ENCODE assay signal across 15 cellular contexts in the genomic region with DNA sequence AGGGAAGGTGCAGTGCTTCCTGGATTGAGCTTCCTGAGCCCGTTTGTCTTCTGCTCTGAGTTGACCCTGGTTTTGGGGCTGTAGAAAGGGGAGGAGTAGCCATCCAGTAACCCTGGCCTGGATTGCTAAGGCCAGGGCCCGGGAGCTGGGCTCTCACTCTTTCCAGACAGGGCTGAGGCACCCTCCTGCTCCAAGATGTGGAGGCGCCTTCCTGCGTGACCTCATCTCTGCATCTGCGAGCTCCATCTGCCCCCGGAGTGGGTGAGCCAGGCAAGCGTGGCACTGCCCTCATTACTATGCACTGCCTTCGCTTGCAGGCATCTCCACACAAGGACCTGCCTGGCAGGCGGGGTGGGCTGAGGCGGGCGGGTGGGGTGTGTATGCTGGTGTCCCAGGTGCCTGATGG. TPM values are rescaled to one million over a fixed set of nuclear protein-coding genes. Genes with fewer than 3 reads are reported as not detected.
DNase-seq lines count a peak whose midpoint lies in the region; ATAC-seq and TF ChIP-seq lines count a peak whose summit lies in the region.
"Had no signal": no experiment of that assay in that cellular context is flagged by ENCODE, and none has a peak within 500 bp of the region (broad histone marks: within the 10 kb centered on the region; RNA-seq: fewer than 3 reads in every experiment).

No MANE protein-coding gene starts in this region.

- H3K9ac ChIP-seq in BLaER1, result peak overlapping the region; percentile 46

- TF ChIP-seq POLR2A in gastroesophageal sphincter (IDR thresholded peaks at IDR 0.05), result no peak
- no peak for TF ChIP-seq POLR2A in lower leg skin (IDR thresholded peaks at IDR 0.05)
- no peak for TF ChIP-seq POLR2A in thyroid gland (IDR thresholded peaks at IDR 0.05)
- no peak for TF ChIP-seq POLR2A in spleen (IDR thresholded peaks at IDR 0.05)

- no peaks in the 10 kb centered on the region for H3K27me3 ChIP-seq in BLaER1
- H3K27me3 ChIP-seq in gastroesophageal sphincter, result no peaks in the 10 kb centered on the region
- no peaks in the 10 kb centered on the region for H3K27me3 ChIP-seq in osteoblast (ENCODE audit: insufficient read depth, low read length)
- H3K27me3 ChIP-seq in thyroid gland, result no peaks in the 10 kb centered on the region
- H3K27me3 ChIP-seq in spleen (replicated peaks in 1 of 7), result no peaks in the 10 kb centered on the region
- H3K27me3 ChIP-seq: Peyer's patch, tibial artery had no signal

- no peak for ATAC-seq in gastroesophageal sphincter
- ATAC-seq: HCT116, natural killer cell, psoas muscle had no signal

- H3K9me3 ChIP-seq in BLaER1 (no peaks in the 10 kb centered on the region), gastroesophageal sphincter (no peaks in the 10 kb centered on the region), osteoblast (ENCODE audit: low read depth, low read length) (no peaks in the 10 kb centered on the region), thyroid gland (no peaks in the 10 kb centered on the region), spleen (peaks cover 0 to 7% (median 0%) of the 10 kb centered on the region in 8 donors)
- H3K9me3 ChIP-seq: Peyer's patch, psoas muscle had no signal

- TF ChIP-seq EP300 in gastroesophageal sphincter (IDR thresholded peaks at IDR 0.05), result no peak

- H3K79me2 ChIP-seq in osteoblast (ENCODE audit: insufficient read depth, low read length), result peaks cover 64% of the 10 kb centered on the region

- no peaks in the 10 kb centered on the region for H3K36me3 ChIP-seq in BLaER1
- no peaks in the 10 kb centered on the region for H3K36me3 ChIP-seq in gastroesophageal sphincter
- H3K36me3 ChIP-seq in osteoblast (ENCODE audit: insufficient read depth, low read length), result no peaks in the 10 kb centered on the region
- no peaks in the 10 kb centered on the region for H3K36me3 ChIP-seq in thyroid gland
- H3K36me3 ChIP-seq in spleen, result no peaks in the 10 kb centered on the region
- H3K36me3 ChIP-seq: Peyer's patch, tibial artery had no signal

- H4K20me1 ChIP-seq in BLaER1 (no peaks in the 10 kb centered on the region), osteoblast (ENCODE audit: insufficient read depth, low read length) (no peaks in the 10 kb centered on the region)

- H3K4me2 ChIP-seq in BLaER1 (peak overlapping the region; percentile 87), osteoblast (ENCODE audit: insufficient read depth, low read length) (no peak overlapping the region)

- H3K4me1 ChIP-seq in BLaER1, result peaks cover 35% of the 10 kb centered on the region
- peaks cover 0 to 34% (median 3%) of the 10 kb centered on the region in 3 donors for H3K4me1 ChIP-seq in gastroesophageal sphincter
- peaks cover 9% of the 10 kb centered on the region for H3K4me1 ChIP-seq in osteoblast (ENCODE audit: insufficient read depth, low read length)
- H3K4me1 ChIP-seq in thyroid gland, result peaks cover 0 to 3% of the 10 kb centered on the region in 2 donors
- peaks cover 0 to 76% (median 26%) of the 10 kb centered on the region in 6 donors for H3K4me1 ChIP-seq in spleen
- H3K4me1 ChIP-seq: psoas muscle had no signal

- H3K27ac ChIP-seq in BLaER1, result peak overlapping the region; percentile 85
- peak overlapping the region in 3 of 4 donors; percentile 10 to 37 (median 18) for H3K27ac ChIP-seq in gastroesophageal sphincter
- H3K27ac ChIP-seq in osteoblast (ENCODE audit: low read depth, low read length), result peak overlapping the region; percentile 27
- H3K27ac ChIP-seq in thyroid gland, result no peak overlapping the region
- peak overlapping the region in 4 of 8 donors; percentile 45 to 62 (median 58) for H3K27ac ChIP-seq in spleen
- H3K27ac ChIP-seq: psoas muscle, tibial artery had no signal

- no peak for TF ChIP-seq CTCF in gastroesophageal sphincter (IDR thresholded peaks at IDR 0.05)
- no peak for TF ChIP-seq CTCF in osteoblast (IDR thresholded peaks at IDR 0.05; ENCODE audit: extremely low read depth, low read depth, low read length)
- no peak for TF ChIP-seq CTCF in lower leg skin (IDR thresholded peaks at IDR 0.05)
- no peak for TF ChIP-seq CTCF in thyroid gland (IDR thresholded peaks at IDR 0.05)
- TF ChIP-seq CTCF in spleen (IDR thresholded peaks at IDR 0.05 in 8 of 11, conservative IDR thresholded peaks at IDR 0.05 in 3 of 11), result no peak

- no peak overlapping the region for H2AFZ ChIP-seq in osteoblast (ENCODE audit: low read length)

- H3K4me3 ChIP-seq in BLaER1 (0 out of 2 replicates have a peak overlapping the region, but pooled peaks have one; percentile 38), gastroesophageal sphincter (no peak overlapping the region), osteoblast (ENCODE audit: insufficient read depth, low read length) (no peak overlapping the region), lower leg skin (ENCODE audit: low read depth, poor library complexity, severe bottlenecking) (no peak overlapping the region), thyroid gland (replicated peaks in 1 of 3) (no peak overlapping the region), spleen (no peak overlapping the region)
- H3K4me3 ChIP-seq: Peyer's patch, psoas muscle, tibial artery had no signal

- 97% methylated on average over 6 of the region's 11 CpGs; no CpG with 5 or more reads in 1 of the 2 donors for WGBS in gastroesophageal sphincter (ENCODE audit: low coverage in 1 of 2), 2 donors
- WGBS in lower leg skin, 2 donors, result 37 to 61% methylated on average over 11 of the region's 11 CpGs
- WGBS in thyroid gland, 2 donors, result 75 to 90% methylated on average over 6 to 8 of the region's 11 CpGs
- WGBS in spleen, 5 donors, result 71 to 81% (median 74%) methylated on average over 11 of the region's 11 CpGs

- intact Hi-C loops in lower leg skin (cut with DNase I; ENCODE audit: low total_unique reads) (no loop called here), thyroid gland (cut with DNase I) (no loop called here), spleen (cut with DNase I; ENCODE audit: low total_unique reads) (no loop called here)

- peak; percentile 39 to 52 for DNase-seq in Kasumi-1 (lab: John Stamatoyannopoulos, UW)
- DNase-seq in osteoblast (ENCODE audit: insufficient read length, low spot score, missing footprints), result no peak
- DNase-seq in 8988T, result no peak
- DNase-seq in lower leg skin (ENCODE audit: low spot score in 2 of 2), result no peak
- DNase-seq in thyroid gland, result no peak
- no peak for DNase-seq in spleen
- DNase-seq: Karpas-422, mesenchymal stem cell, natural killer cell, Peyer's patch, psoas muscle, tibial artery had no signal

RNA-seq across cellular contexts. Expression of gene RAB31, which starts 58.0 kb away (rescaled TPM):
- total RNA-seq in gastroesophageal sphincter (100 to 1,000 TPM; 108 to 181 (median 136) TPM), osteoblast (120 and 144 TPM in 2 replicates), lower leg skin (10 to 100 TPM; 12.2 to 22.0 (median 15.6) TPM), thyroid gland (10 to 100 TPM; 33.9 to 72.7 (median 40.8) TPM), spleen (100 to 1,000 TPM in 1 of 7 donors, 10 to 100 TPM in 6; 51.7 to 112 (median 83.1) TPM)
- 10 to 100 TPM; 12.3 to 22.9 (median 15.6) TPM for polyA plus RNA-seq in spleen

Comparison
In these comparisons a context has a peak if more than half of its experiments do, and no peak if none do; other contexts are left out.
1. H3K27ac ChIP-seq: peak in BLaER1 (single experiment), gastroesophageal sphincter (3 of 4) and osteoblast (single experiment); none in thyroid gland (0 of 3).
2. DNase-seq: peak in Kasumi-1 (2 of 2); none in osteoblast (single experiment), 8988T (single experiment), lower leg skin (0 of 2), thyroid gland (0 of 2) and spleen (single experiment).